Comparison of ENCODE assay signal across 11 cellular contexts in the genomic region with DNA sequence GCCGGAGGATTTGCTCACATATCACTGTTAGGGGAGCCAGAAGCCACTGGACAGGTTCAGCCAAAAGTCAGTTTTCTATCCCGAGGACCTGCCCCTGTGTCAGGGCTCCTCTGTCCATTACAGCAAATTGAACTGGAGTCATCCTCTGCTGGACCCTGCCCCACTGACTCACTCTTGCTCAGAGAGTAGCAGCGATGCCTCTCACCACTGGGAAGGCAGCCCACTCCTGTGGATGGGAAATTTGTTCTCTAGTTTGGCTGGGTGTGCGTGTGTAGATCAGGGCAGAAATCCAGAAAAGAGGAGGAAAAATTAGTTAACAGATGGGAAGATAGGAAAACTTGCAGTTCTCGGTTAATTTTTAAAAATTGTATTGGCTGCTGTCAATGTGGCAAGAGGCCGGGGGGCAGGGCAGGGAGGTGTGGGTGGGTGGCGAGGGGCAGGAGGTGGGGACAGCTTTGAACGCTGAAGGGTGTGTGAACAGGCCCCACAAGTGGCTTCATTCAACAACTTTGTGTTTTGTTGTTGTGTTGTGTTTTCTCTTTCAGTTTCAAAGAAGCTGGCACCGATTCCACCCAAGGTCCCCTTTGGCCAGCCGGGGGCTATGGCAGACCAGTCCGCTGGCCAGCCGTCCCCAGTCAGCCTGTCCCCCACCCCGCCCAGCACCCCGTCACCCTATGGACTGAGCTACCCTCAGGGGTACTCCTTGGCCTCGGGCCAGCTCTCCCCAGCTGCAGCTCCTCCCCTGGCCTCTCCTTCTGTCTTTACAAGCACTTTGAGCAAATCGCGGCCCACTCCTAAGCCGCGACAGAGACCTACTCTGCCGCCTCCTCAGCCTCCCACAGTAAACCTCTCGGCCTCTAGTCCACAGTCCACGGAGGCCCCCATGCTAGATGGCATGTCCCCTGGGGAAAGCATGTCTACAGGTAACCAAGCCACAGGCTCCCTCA. TPM values are rescaled to one million over a fixed set of nuclear protein-coding genes. Genes with fewer than 3 reads are reported as not detected.
DNase-seq lines count a peak whose midpoint lies in the region; ATAC-seq and TF ChIP-seq lines count a peak whose summit lies in the region.
"Had no signal": no experiment of that assay in that cellular context is flagged by ENCODE, and none has a peak within 500 bp of the region (broad histone marks: within the 10 kb centered on the region; RNA-seq: fewer than 3 reads in every experiment).

No MANE protein-coding gene starts in this region.

- H3K4me1 ChIP-seq in colonic mucosa (no peaks in the 10 kb centered on the region), mesenchymal stem cell (ENCODE audit: control insufficient read depth, insufficient read depth, low read depth, low read length) (peaks cover 7% of the 10 kb centered on the region), tibial nerve (peaks cover 0 to 26% (median 0%) of the 10 kb centered on the region in 4 donors), prostate gland (replicated peaks) (no peaks in the 10 kb centered on the region)

- no peak overlapping the region for H3K4ac ChIP-seq in mesenchymal stem cell (ENCODE audit: low read depth in 1 of 2, low read length in 2 of 2)

- no peak for TF ChIP-seq CTCF in colonic mucosa (IDR thresholded peaks at IDR 0.05)
- no peak for TF ChIP-seq CTCF in tibial nerve (IDR thresholded peaks at IDR 0.05)
- TF ChIP-seq CTCF in prostate gland (IDR thresholded peaks at IDR 0.05), result no peak

- H4K8ac ChIP-seq in mesenchymal stem cell (ENCODE audit: low read length), result no peak overlapping the region

- no peak overlapping the region for H2BK5ac ChIP-seq in mesenchymal stem cell (ENCODE audit: low read depth, low read length, poor library complexity, severe bottlenecking)

- H2BK120ac ChIP-seq in mesenchymal stem cell (ENCODE audit: low read depth, low read length), result no peak overlapping the region

- ATAC-seq in GM21381 (IDR thresholded peaks at IDR 0.05; ENCODE audit: unreplicated experiment) (no peak), HG03108 (IDR thresholded peaks at IDR 0.05; ENCODE audit: unreplicated experiment) (no peak), GM21786 (IDR thresholded peaks at IDR 0.05; ENCODE audit: unreplicated experiment) (no peak)

- H3K9ac ChIP-seq in colonic mucosa (ENCODE audit: low read depth in 2 of 2, low read length in 2 of 2) (peak overlapping the region; percentile 12 to 19), mesenchymal stem cell (ENCODE audit: low read length) (peak overlapping the region; percentile 86)
- H3K9ac ChIP-seq: KMS-11 had no signal

- DNase-seq in M059J (ENCODE audit: low read depth) (peak; percentile 82), colonic mucosa (peak; percentile 46), mesenchymal stem cell (no peak), tibial nerve (ENCODE audit: low spot score in 2 of 2) (peak in 1 of 2 donors; percentile 69), prostate gland (ENCODE audit: low spot score) (no peak)
- DNase-seq: activated CD4-positive, alpha-beta T cell treated with anti-CD3 and anti-CD28 coated beads, Interleukin-2, amount 10 ng/mL, durations not matched to agents 24 days and 14 days; H7 had no signal

- TF ChIP-seq EP300 in tibial nerve (IDR thresholded peaks at IDR 0.05), result peak in 1 of 2 donors; percentile 30

- no peaks in the 10 kb centered on the region for H3K9me3 ChIP-seq in colonic mucosa
- no peaks in the 10 kb centered on the region for H3K9me3 ChIP-seq in mesenchymal stem cell (ENCODE audit: control insufficient read depth, low read length)
- no peaks in the 10 kb centered on the region for H3K9me3 ChIP-seq in tibial nerve
- H3K9me3 ChIP-seq in prostate gland, result no peaks in the 10 kb centered on the region

- H2BK15ac ChIP-seq in mesenchymal stem cell (ENCODE audit: low read depth, poor library complexity, severe bottlenecking), result no peak overlapping the region

- no peak overlapping the region for H2AFZ ChIP-seq in mesenchymal stem cell (ENCODE audit: low read depth, low read length)

- no peak overlapping the region for H2BK12ac ChIP-seq in mesenchymal stem cell (ENCODE audit: low read length in 2 of 2)

- H2AK5ac ChIP-seq in mesenchymal stem cell (ENCODE audit: low read length, severe bottlenecking), result no peak overlapping the region

- peak overlapping the region in 1 of 2 experiments; percentile 30 for H3K18ac ChIP-seq in mesenchymal stem cell (ENCODE audit: low read depth in 1 of 2, low read length in 2 of 2)

- H3K27me3 ChIP-seq in colonic mucosa (no peaks in the 10 kb centered on the region), mesenchymal stem cell (ENCODE audit: control insufficient read depth in 1 of 2, insufficient read depth in 1 of 2, low read length in 2 of 2) (no peaks in the 10 kb centered on the region), tibial nerve (no peaks in the 10 kb centered on the region), prostate gland (replicated peaks; ENCODE audit: insufficient read depth) (no peaks in the 10 kb centered on the region)

- H3K36me3 ChIP-seq in colonic mucosa (no peaks in the 10 kb centered on the region), mesenchymal stem cell (ENCODE audit: control insufficient read depth in 1 of 2, insufficient read depth in 2 of 2, low read depth in 1 of 2, low read length in 2 of 2) (no peaks in the 10 kb centered on the region), tibial nerve (peaks cover 0 to 2% (median 0%) of the 10 kb centered on the region in 3 donors), prostate gland (no peaks in the 10 kb centered on the region)

- no peak overlapping the region for H3K14ac ChIP-seq in mesenchymal stem cell (ENCODE audit: low read length in 2 of 2)

- no peak for TF ChIP-seq POLR2A in tibial nerve (IDR thresholded peaks at IDR 0.05)
- TF ChIP-seq POLR2A in prostate gland (IDR thresholded peaks at IDR 0.05), result no peak

- intact Hi-C loops in colonic mucosa (cut with DNase I), result no loop called here
- intact Hi-C loops in prostate gland (cut with DNase I), result no loop called here

- H3K4me3 ChIP-seq in colonic mucosa (no peak overlapping the region), mesenchymal stem cell (ENCODE audit: insufficient read depth in 1 of 2, low read depth in 1 of 2, low read length in 2 of 2) (peak overlapping the region in 1 of 2 experiments; percentile 53), tibial nerve (peak overlapping the region in 1 of 4 donors; percentile 33), prostate gland (no peak overlapping the region)

- H3K4me2 ChIP-seq in mesenchymal stem cell (ENCODE audit: low read length, poor library complexity, severe bottlenecking), result no peak overlapping the region
- H3K4me2 ChIP-seq: KMS-11 had no signal

- H4K91ac ChIP-seq in mesenchymal stem cell (ENCODE audit: low read length), result no peak overlapping the region

- H3K27ac ChIP-seq in colonic mucosa (peak overlapping the region; percentile 43), mesenchymal stem cell (ENCODE audit: low read length, poor library complexity, severe bottlenecking) (no peak overlapping the region), tibial nerve (peak overlapping the region in 3 of 4 donors; percentile 47 to 81 (median 67)), prostate gland (no peak overlapping the region)
- H3K27ac ChIP-seq: KMS-11 had no signal

- H3K79me1 ChIP-seq in mesenchymal stem cell (replicated peaks; ENCODE audit: low read length, poor library complexity, severe bottlenecking), result no peaks in the 10 kb centered on the region

- 91% methylated on average over 21 of the region's 22 CpGs for WGBS in mesenchymal stem cell
- WGBS in tibial nerve, 2 donors, result 46 to 51% methylated on average over 22 of the region's 22 CpGs
- 62% methylated on average over 22 of the region's 22 CpGs for WGBS in prostate gland

- H3K23ac ChIP-seq in mesenchymal stem cell (ENCODE audit: low read length in 2 of 2), result no peak overlapping the region

RNA-seq across cellular contexts. Expression of a gene that starts 33.6 kb away (rescaled TPM):
- 74.9 and 104 TPM in 2 replicates for total RNA-seq in M059J (2014; rRNA removed; shearing (Covaris generic))
- 10 to 100 TPM; 42.9 to 59.7 TPM for total RNA-seq in colonic mucosa
- 35.5 TPM for polyA plus RNA-seq in mesenchymal stem cell (2013, experiment 1 of 2)
- 37.2 TPM for polyA plus RNA-seq in mesenchymal stem cell (2013, experiment 2 of 2)
- 10 to 100 TPM; 48.5 to 86.7 (median 67.4) TPM for total RNA-seq in tibial nerve
- 100 to 1,000 TPM in 1 of 2 donors, 10 to 100 TPM in 1; 66.9 to 104 TPM for total RNA-seq in prostate gland

Comparison
In these comparisons a context has a peak if more than half of its experiments do, and no peak if none do; other contexts are left out.
1. DNase-seq: peak in M059J (single experiment) and colonic mucosa (single experiment); none in mesenchymal stem cell (single experiment) and prostate gland (single experiment).
2. H3K27ac ChIP-seq: peak in colonic mucosa (single experiment) and tibial nerve (3 of 4); none in mesenchymal stem cell (single experiment) and prostate gland (0 of 2).